8 cellular contexts compared by ENCODE assay signal in the genomic region with DNA sequence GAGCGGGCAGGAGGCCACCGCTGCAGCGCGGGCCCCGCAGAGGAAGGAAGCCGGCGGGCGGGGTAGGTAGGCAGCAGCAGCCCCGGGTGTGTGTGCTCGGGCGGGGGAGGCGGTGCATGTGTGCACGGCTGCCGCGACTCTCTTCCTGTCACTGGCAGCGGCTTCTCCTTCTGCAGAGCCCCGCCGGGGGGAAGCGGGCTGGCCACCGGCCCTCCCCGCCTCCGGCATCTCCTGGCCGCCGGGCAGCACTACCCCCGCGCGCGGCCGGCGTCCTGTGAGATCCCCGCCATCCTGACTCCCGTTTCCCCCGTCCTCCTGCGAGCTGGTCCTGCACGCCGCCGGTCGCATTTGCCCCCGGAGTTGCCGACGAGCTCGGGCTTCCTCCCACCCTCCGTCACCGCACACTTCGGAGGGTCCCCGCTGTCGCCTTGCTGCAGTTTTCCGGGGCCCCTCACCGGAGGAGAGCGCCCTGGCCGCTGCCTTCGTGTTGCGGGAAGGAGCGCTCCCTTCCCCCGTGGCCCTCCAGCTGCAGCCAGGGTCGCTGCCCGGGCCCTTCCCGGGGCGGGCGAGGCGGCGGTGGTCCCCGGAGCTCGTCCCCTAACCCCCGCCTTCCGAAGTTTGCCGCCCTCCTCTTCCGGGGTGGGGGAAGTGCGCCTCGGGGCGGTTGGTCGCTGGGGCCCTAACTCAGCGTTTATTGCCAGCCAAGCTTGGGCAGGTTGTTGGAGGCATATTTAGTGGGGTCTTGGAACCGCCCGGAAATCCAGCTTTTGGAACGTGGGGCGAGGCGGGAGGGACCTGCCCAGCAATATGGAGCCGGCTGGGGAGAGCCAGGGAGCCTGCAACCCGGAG. TPM values are rescaled to one million over a fixed set of nuclear protein-coding genes. Genes with fewer than 3 reads are reported as not detected.
A peak's percentile ranks its signal among the peaks of the same experiment; 100 is the strongest.
DNase-seq lines count a peak whose midpoint lies in the region; ATAC-seq and TF ChIP-seq lines count a peak whose summit lies in the region.

No MANE protein-coding gene starts in this region.

- TF ChIP-seq CTCF in DND-41 (IDR thresholded peaks at IDR 0.05; ENCODE audit: borderline replicate concordance, extremely low read depth, low read length, poor library complexity, severe bottlenecking) (peak; percentile 16), SK-N-SH (IDR thresholded peaks at IDR 0.05) (no peak), sigmoid colon (IDR thresholded peaks at IDR 0.05) (peak in 1 of 4 experiments; percentile 8)

- no peaks in the 10 kb centered on the region for H3F3A ChIP-seq in SK-N-SH (replicated peaks; ENCODE audit: insufficient read depth)

- peak in 1 of 2 donors; percentile 27 for TF ChIP-seq POLR2A in sigmoid colon (IDR thresholded peaks at IDR 0.05)

- H3K36me3 ChIP-seq in DND-41 (ENCODE audit: insufficient read depth, low read length) (peaks cover 9% of the 10 kb centered on the region), SK-N-SH (replicated peaks in 1 of 2; ENCODE audit: control insufficient read depth in 1 of 2, insufficient read depth in 2 of 2, low read length in 1 of 2) (peaks cover 0 to 3% of the 10 kb centered on the region in 2 experiments), sigmoid colon (peaks cover 0 to 7% (median 2%) of the 10 kb centered on the region in 4 donors)

- peaks cover 6% of the 10 kb centered on the region for H3K9me3 ChIP-seq in DND-41 (ENCODE audit: insufficient read depth, low read length, severe bottlenecking)
- peaks cover under 1% of the 10 kb centered on the region; the same call in 1 of the 2 replicates for H3K9me3 ChIP-seq in SK-N-SH
- no peaks in the 10 kb centered on the region for H3K9me3 ChIP-seq in sigmoid colon

- POLR2A ChIA-PET in SK-N-SH (lab: Yijun Ruan, JAX) = interaction anchor here (0.7 to 3.2 kb wide), 10 partner anchors 9 to 1001 kb away, joined by 3 to 13 read pairs (median 3); no protein-coding TSS in a partner anchor

- ATAC-seq in DND-41 (ENCODE audit: insufficient read depth, low read depth) (peak; percentile 70), GM21619 (IDR thresholded peaks at IDR 0.05; ENCODE audit: unreplicated experiment) (peak; percentile 45), left ventricle myocardium superior (peak; percentile 48)

- H3K9me3 Mint-ChIP-seq in activated naive CD4-positive, alpha-beta T cell treated with anti-CD3 and anti-CD28 coated beads, Interleukin-2, amount 50 U/mL, for 24 hours = peaks cover 6% of the 10 kb centered on the region

- H3K4me3 ChIP-seq in DND-41 (ENCODE audit: low read depth in 1 of 2, low read length in 2 of 2) (peak overlapping the region; percentile 72 to 91), SK-N-SH (ENCODE audit: low read depth in 2 of 2, low read length in 1 of 2) (peak overlapping the region; percentile 78 to 95), sigmoid colon (peak overlapping the region; percentile 90 to 98 (median 92))
- H3K4me3 ChIP-seq in Jurkat, Clone E6-1 (ENCODE audit: low read length) = peak overlapping the region; percentile 69

- peaks cover 55% of the 10 kb centered on the region for H3K4me1 Mint-ChIP-seq in activated naive CD4-positive, alpha-beta T cell treated with anti-CD3 and anti-CD28 coated beads, Interleukin-2, amount 50 U/mL, for 24 hours

- peak overlapping the region; percentile 84 for H3K27ac ChIP-seq in DND-41 (ENCODE audit: low read length)
- H3K27ac ChIP-seq in SK-N-SH (ENCODE audit: low read depth in 2 of 2, low read length in 1 of 2) = peak overlapping the region; percentile 93 to 97
- H3K27ac ChIP-seq in sigmoid colon = peak overlapping the region; percentile 94 to 99 (median 96)

- H2AFZ ChIP-seq in DND-41 (ENCODE audit: low read depth, low read length) (peak overlapping the region; percentile 59), SK-N-SH (ENCODE audit: low read depth) (peak overlapping the region; percentile 70)

- H3K27ac Mint-ChIP-seq in activated naive CD4-positive, alpha-beta T cell treated with anti-CD3 and anti-CD28 coated beads, Interleukin-2, amount 50 U/mL, for 24 hours = peak overlapping the region; percentile 56

- TF ChIP-seq RAD21 in SK-N-SH (IDR thresholded peaks at IDR 0.05; ENCODE audit: low read length) = no peak

- peak overlapping the region; percentile 81 for H3K9ac ChIP-seq in DND-41 (ENCODE audit: low read depth, low read length)
- H3K9ac ChIP-seq in SK-N-SH = peak overlapping the region; percentile 95

- peaks cover 42% of the 10 kb centered on the region for H3K4me1 ChIP-seq in DND-41 (ENCODE audit: insufficient read depth, low read length)
- H3K4me1 ChIP-seq in SK-N-SH (ENCODE audit: control insufficient read depth in 1 of 2, insufficient read depth in 2 of 2, low read depth in 1 of 2, low read length in 1 of 2) = peaks cover 12 to 14% of the 10 kb centered on the region in 2 experiments; a peak in 3 of 4 replicates
- peaks cover 0 to 35% (median 32%) of the 10 kb centered on the region in 4 donors for H3K4me1 ChIP-seq in sigmoid colon

- H4K20me1 ChIP-seq in DND-41 (ENCODE audit: insufficient read depth, low read length) (peaks cover 38% of the 10 kb centered on the region), SK-N-SH (ENCODE audit: insufficient read depth) (peaks cover 24% of the 10 kb centered on the region)

- H3K4me3 Mint-ChIP-seq in activated naive CD4-positive, alpha-beta T cell treated with anti-CD3 and anti-CD28 coated beads, Interleukin-2, amount 50 U/mL, for 24 hours = peak overlapping the region; percentile 92

- DNase-seq in DND-41 = peak; percentile 87
- DNase-seq in Jurkat, Clone E6-1 (ENCODE audit: low read depth, low spot score) = peak; percentile 56
- DNase-seq in SK-N-SH = peak; percentile 82
- DNase-seq in left ventricle myocardium superior = peak; percentile 66
- peak; percentile 76 for DNase-seq in sigmoid colon
- no peak for DNase-seq in HT-29 (ENCODE audit: low spot score)

- H3K4me2 ChIP-seq in DND-41 (ENCODE audit: insufficient read depth, low read length) = peak overlapping the region; percentile 82
- H3K4me2 ChIP-seq in SK-N-SH = peak overlapping the region; percentile 84

- peaks cover 11% of the 10 kb centered on the region for H3K36me3 Mint-ChIP-seq in activated naive CD4-positive, alpha-beta T cell treated with anti-CD3 and anti-CD28 coated beads, Interleukin-2, amount 50 U/mL, for 24 hours

- CTCF ChIA-PET in SK-N-SH (lab: Yijun Ruan, JAX) = interaction anchor here (0.8 to 9.6 kb wide), 12 partner anchors 12 to 970 kb away, joined by 3 to 72 read pairs (median 4); no protein-coding TSS in a partner anchor

- H3K79me2 ChIP-seq in DND-41 (ENCODE audit: insufficient read depth, low read length) (peaks cover 55% of the 10 kb centered on the region), SK-N-SH (ENCODE audit: insufficient read depth) (peaks cover 46% of the 10 kb centered on the region)

- no peaks in the 10 kb centered on the region for H3K27me3 Mint-ChIP-seq in activated naive CD4-positive, alpha-beta T cell treated with anti-CD3 and anti-CD28 coated beads, Interleukin-2, amount 50 U/mL, for 24 hours

- intact Hi-C loops in left ventricle myocardium superior (cut with micrococcal nuclease) = no loop called here
- intact Hi-C loops in sigmoid colon (cut with DNase I) = loop anchor here (2.0 to 5.0 kb wide), 6 partner anchors 29 to 969 kb away; no protein-coding TSS in a partner anchor

- WGBS in SK-N-SH (ENCODE audit: low lambda C conversion rate) = 1% methylated on average over 15 of the region's 80 CpGs
- 1% methylated on average over 80 of the region's 80 CpGs for WGBS in sigmoid colon, 2 donors

- TF ChIP-seq EP300 in SK-N-SH (IDR thresholded peaks at IDR 0.05; ENCODE audit: borderline replicate concordance in 1 of 2, low read depth in 1 of 2, low read length in 1 of 2) (no peak), sigmoid colon (IDR thresholded peaks at IDR 0.05) (no peak)

- no peaks in the 10 kb centered on the region for H3K9me2 ChIP-seq in SK-N-SH

- H3K27me3 ChIP-seq in DND-41 (ENCODE audit: insufficient read depth, low read length, poor library complexity) = no peaks in the 10 kb centered on the region
- no peaks in the 10 kb centered on the region for H3K27me3 ChIP-seq in SK-N-SH (ENCODE audit: insufficient read depth)
- no peaks in the 10 kb centered on the region for H3K27me3 ChIP-seq in sigmoid colon

TF ChIP-seq in SK-N-SH, 30 proteins besides CTCF, POLR2A, EP300 and RAD21:
- TF ChIP-seq NFIC (IDR thresholded peaks at IDR 0.05; ENCODE audit: borderline replicate concordance) (no peak), ELF1 (IDR thresholded peaks at IDR 0.05) (peak; percentile 72), POLR2AphosphoS5 (IDR thresholded peaks at IDR 0.05; ENCODE audit: low read depth, low read length) (peak; percentile 46; the same call in 1 of the 2 replicates), TCF12 (IDR thresholded peaks at IDR 0.05) (peak; percentile 23; the same call in 1 of the 2 replicates), TAF1 (IDR thresholded peaks at IDR 0.05; ENCODE audit: borderline replicate concordance, low read depth, low read length) (peak; percentile 37), CHD2 (IDR thresholded peaks at IDR 0.05; ENCODE audit: low read length, partially characterized antibody) (no peak), TEAD4 (IDR thresholded peaks at IDR 0.05; ENCODE audit: borderline replicate concordance, insufficient read depth) (no peak), GABPA (IDR thresholded peaks at IDR 0.05; ENCODE audit: low read depth) (peak; percentile 59)
- TF ChIP-seq, protein P1, sequence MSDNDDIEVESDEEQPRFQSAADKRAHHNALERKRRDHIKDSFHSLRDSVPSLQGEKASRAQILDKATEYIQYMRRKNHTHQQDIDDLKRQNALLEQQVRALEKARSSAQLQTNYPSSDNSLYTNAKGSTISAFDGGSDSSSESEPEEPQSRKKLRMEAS (IDR thresholded peaks at IDR 0.05; ENCODE audit: low read depth) = peak; percentile 13; the same call in 1 of the 2 replicates

RNA-seq across cellular contexts. Expression of gene PIK3R1, which starts 0.6 kb away (rescaled TPM):
- 16.1 TPM for polyA plus RNA-seq in Jurkat, Clone E6-1 (2012; ENCODE audit: insufficient read depth, insufficient read length)
- polyA plus RNA-seq in SK-N-SH (2012; rRNA removed) (2.0 and 2.7 TPM in 2 replicates), sigmoid colon (10 to 100 TPM in 2 of 3 donors, 1 to 10 TPM in 1; 9.2 to 28.5 (median 13.2) TPM)
- 2.5 and 2.7 TPM in 2 replicates for polyA plus RNA-seq in SK-N-SH (2012; cell fraction: cytosol; rRNA removed)
- polyA plus RNA-seq in SK-N-SH (2012; cell fraction: nucleus; rRNA removed) = 2.2 and 3.9 TPM in 2 replicates
- total RNA-seq in left ventricle myocardium superior (119 TPM), sigmoid colon (100 to 1,000 TPM; 177 to 227 (median 190) TPM)
- 31.3 and 33.4 TPM in 2 replicates for total RNA-seq in HT-29 (2014; rRNA removed; shearing (Covaris generic))
